Comparison of ENCODE assay signal across 18 cellular contexts in genomic region chr22:43897751-43898261, GRCh38. TPM values are rescaled to one million over a fixed set of nuclear protein-coding genes. Genes with fewer than 3 reads are reported as not detected.
DNase-seq lines count a peak whose midpoint lies in the region; ATAC-seq, FAIRE-seq and TF ChIP-seq lines count a peak whose summit lies in the region.
"Had no signal": no experiment of that assay in that cellular context is flagged by ENCODE, and none has a peak within 500 bp of the region (broad histone marks: within the 10 kb centered on the region; RNA-seq: fewer than 3 reads in every experiment).

No MANE protein-coding gene starts in this region.

- H3K9me3 ChIP-seq in astrocyte (ENCODE audit: insufficient read depth, low read depth, low read length), result no peaks in the 10 kb centered on the region
- no peaks in the 10 kb centered on the region for H3K9me3 ChIP-seq in left lung
- H3K9me3 ChIP-seq: body of pancreas, left ventricle myocardium inferior, upper lobe of right lung had no signal

- H3K9ac ChIP-seq in astrocyte (ENCODE audit: low read length), result peak overlapping the region; percentile 43
- H3K9ac ChIP-seq: parathyroid adenoma had no signal

- H3K4me1 Mint-ChIP-seq in astrocyte (ENCODE audit: low read depth, unreplicated experiment) (peaks cover 8% of the 10 kb centered on the region), nephron progenitor cell (peaks cover under 1% of the 10 kb centered on the region)

- peak overlapping the region; percentile 62 for H3K4me2 ChIP-seq in astrocyte (ENCODE audit: low read length)

- no peaks in the 10 kb centered on the region for H4K20me1 ChIP-seq in astrocyte (ENCODE audit: insufficient read depth, low read length)

- peak overlapping the region; percentile 48 for H2AFZ ChIP-seq in astrocyte (ENCODE audit: low read depth, low read length)
- H2AFZ ChIP-seq: parathyroid adenoma had no signal

- H3K4me3 Mint-ChIP-seq in astrocyte (ENCODE audit: unreplicated experiment), result no peak overlapping the region
- no peak overlapping the region for H3K4me3 Mint-ChIP-seq in nephron progenitor cell

- H3K27ac Mint-ChIP-seq in astrocyte (ENCODE audit: unreplicated experiment) (no peak overlapping the region), nephron progenitor cell (no peak overlapping the region)

- H3K79me2 ChIP-seq in astrocyte (ENCODE audit: insufficient read depth, low read length), result no peaks in the 10 kb centered on the region
- H3K79me2 ChIP-seq: parathyroid adenoma had no signal

- no peaks in the 10 kb centered on the region for H3K36me3 ChIP-seq in astrocyte (ENCODE audit: insufficient read depth, low read length)
- H3K36me3 ChIP-seq in left lung, result no peaks in the 10 kb centered on the region
- H3K36me3 ChIP-seq: left ventricle myocardium inferior, upper lobe of right lung had no signal

- FAIRE-seq in astrocyte (lab: Jason Lieb, UNC), result no peak
- FAIRE-seq: GM12892 had no signal

- intact Hi-C loops in left lung (cut with DNase I), result no loop called here

- H3K36me3 Mint-ChIP-seq in astrocyte (ENCODE audit: low read depth, unreplicated experiment), result no peaks in the 10 kb centered on the region
- H3K36me3 Mint-ChIP-seq in nephron progenitor cell (ENCODE audit: low read depth), result no peaks in the 10 kb centered on the region

- peaks cover 28% of the 10 kb centered on the region for H3K4me1 ChIP-seq in astrocyte (ENCODE audit: insufficient read depth, low read length)
- H3K4me1 ChIP-seq in left lung, result no peaks in the 10 kb centered on the region
- H3K4me1 ChIP-seq: body of pancreas, left ventricle myocardium inferior, parathyroid adenoma, upper lobe of right lung had no signal

- peak; percentile 56 for DNase-seq in AG08396 (ENCODE audit: low spot score)
- peak; percentile 41 for DNase-seq in HCEC 1CT
- DNase-seq in astrocyte (ENCODE audit: low read depth), result peak; percentile 86
- DNase-seq in left lung, result no peak
- DNase-seq in NCI-H1105 treated with DMSO at 0.1 percent for 48 hours (lab: John Stamatoyannopoulos, UW), result no peak
- DNase-seq in nephron progenitor cell, result no peak
- DNase-seq in SW 1271 (lab: John Stamatoyannopoulos, UW), result no peak
- DNase-seq: activated CD8-positive, alpha-beta memory T cell treated with anti-CD3 and anti-CD28 coated beads for 24 hours; body of pancreas; COR-L47; left ventricle myocardium inferior; NCI-H1417 treated with DMSO at 0.1 percent for 48 hours; NCI-H748 treated with DMSO at 0.1 percent for 48 hours; upper lobe of right lung had no signal

- H3K4me3 ChIP-seq in astrocyte (ENCODE audit: insufficient read depth, low read depth, low read length) (no peak overlapping the region), left lung (no peak overlapping the region)
- H3K4me3 ChIP-seq: body of pancreas, left ventricle myocardium inferior, upper lobe of right lung had no signal

- ATAC-seq in left lung (peak; percentile 37), HG03378 (IDR thresholded peaks at IDR 0.05; ENCODE audit: unreplicated experiment) (no peak)
- ATAC-seq: body of pancreas, upper lobe of right lung had no signal

- H3K9me3 Mint-ChIP-seq in astrocyte (ENCODE audit: unreplicated experiment) (no peaks in the 10 kb centered on the region), nephron progenitor cell (no peaks in the 10 kb centered on the region)

- H3K27me3 ChIP-seq in astrocyte (ENCODE audit: insufficient read depth, low read length) (peaks cover 3% of the 10 kb centered on the region), left lung (peaks cover 3 to 67% of the 10 kb centered on the region in 2 donors)
- H3K27me3 ChIP-seq: body of pancreas had no signal

- TF ChIP-seq CTCF in astrocyte (IDR thresholded peaks at IDR 0.05; ENCODE audit: insufficient read depth, low read depth, low read length) (no peak), left lung (IDR thresholded peaks at IDR 0.05) (no peak), nephron progenitor cell (IDR thresholded peaks at IDR 0.05) (no peak)

- H3K27me3 Mint-ChIP-seq in astrocyte (ENCODE audit: low read depth, unreplicated experiment), result peaks cover 51% of the 10 kb centered on the region
- H3K27me3 Mint-ChIP-seq in nephron progenitor cell (ENCODE audit: low read depth, poor library complexity), result peaks cover 68% of the 10 kb centered on the region

- H3K27ac ChIP-seq in astrocyte (ENCODE audit: low read depth, low read length), result peak overlapping the region; percentile 48
- no peak overlapping the region for H3K27ac ChIP-seq in left lung
- H3K27ac ChIP-seq: body of pancreas, left ventricle myocardium inferior, parathyroid adenoma, upper lobe of right lung had no signal

RNA-seq across cellular contexts. Expression of gene PNPLA5, which starts 6.0 kb away (rescaled TPM):
- not detected in 2 replicates for total RNA-seq in astrocyte
- not detected for total RNA-seq in left lung
- total RNA-seq: body of pancreas, epithelial cell of proximal tubule, left ventricle myocardium inferior, upper lobe of right lung had no signal

RNA-seq across cellular contexts. Expression of gene PNPLA3, which starts 25.8 kb away (rescaled TPM):
- total RNA-seq in astrocyte (8.3 and 10.8 TPM in 2 replicates), left lung (1 to 10 TPM; 1.2 to 2.4 TPM)
- total RNA-seq: left ventricle myocardium inferior had no signal

RNA-seq across cellular contexts. Expression of gene SULT4A1, which starts 35.5 kb away (rescaled TPM):
- total RNA-seq in astrocyte, result 5.9 and 6.1 TPM in 2 replicates
- total RNA-seq in left lung, result not detected
- total RNA-seq: upper lobe of right lung had no signal

RNA-seq across cellular contexts. Expression of gene SAMM50, which starts 57.4 kb away (rescaled TPM):
- total RNA-seq in astrocyte, result 63.4 and 65.2 TPM in 2 replicates
- total RNA-seq in left lung, result 10 to 100 TPM; 23.3 to 32.0 TPM

Comparison
In these comparisons a context has a peak if more than half of its experiments do, and no peak if none do; other contexts are left out.
1. DNase-seq: peak in AG08396 (single experiment), HCEC 1CT (single experiment) and astrocyte (single experiment); none in left lung (0 of 2), NCI-H1105 treated with DMSO at 0.1 percent for 48 hours (single experiment), nephron progenitor cell (single experiment) and SW 1271 (0 of 2).